18 cellular contexts compared by ENCODE assay signal in genomic region chr3:69509288-69509687, GRCh38.
A peak's percentile ranks its signal among the peaks of the same experiment; 100 is the strongest.
DNase-seq lines count a peak whose midpoint lies in the region; ATAC-seq, FAIRE-seq and TF ChIP-seq lines count a peak whose summit lies in the region.
"Had no signal": no experiment of that assay in that cellular context is flagged by ENCODE, and none has a peak within 500 bp of the region (broad histone marks: within the 10 kb centered on the region; RNA-seq: fewer than 3 reads in every experiment).

No MANE protein-coding gene starts in this region.

- TF ChIP-seq CTCF in mammary epithelial cell (conservative IDR thresholded peaks at IDR 0.05 in 1 of 2, IDR thresholded peaks at IDR 0.05 in 1 of 2; ENCODE audit: extremely low read depth in 1 of 2, insufficient read depth in 1 of 2, low read depth in 1 of 2, low read length in 2 of 2) (no peak), breast epithelium (IDR thresholded peaks at IDR 0.05) (no peak), bronchial epithelial cell (IDR thresholded peaks at IDR 0.05; ENCODE audit: insufficient read depth, low read length, severe bottlenecking) (no peak), epithelial cell of esophagus (IDR thresholded peaks at IDR 0.05; ENCODE audit: insufficient read depth, low read depth, low read length, missing control alignments) (no peak), lower lobe of right lung (IDR thresholded peaks at IDR 0.05) (no peak)

- 82% methylated on average over 3 of the region's 3 CpGs for WGBS in mammary epithelial cell (ENCODE audit: low coverage, missing lambda C conversion rate)

- no peak for TF ChIP-seq POLR2A in breast epithelium (IDR thresholded peaks at IDR 0.05)

- H3K27me3 ChIP-seq in mammary epithelial cell (ENCODE audit: insufficient read depth, low read length) (no peaks in the 10 kb centered on the region), breast epithelium (no peaks in the 10 kb centered on the region), bronchial epithelial cell (ENCODE audit: control insufficient read depth, insufficient read depth, low read length) (no peaks in the 10 kb centered on the region), lower lobe of right lung (ENCODE audit: low read depth) (no peaks in the 10 kb centered on the region)

- no peak overlapping the region for H3K27ac ChIP-seq in mammary epithelial cell (ENCODE audit: insufficient read depth, low read depth, low read length)
- no peak overlapping the region for H3K27ac ChIP-seq in breast epithelium
- H3K27ac ChIP-seq in lower lobe of right lung: no peak overlapping the region

- no TSS peak for BruUV-seq in mammary epithelial cell (replicated peaks; lab: Mats Ljungman, UMichigan)

- H3K36me3 ChIP-seq in mammary epithelial cell (ENCODE audit: insufficient read depth, low read length) (no peaks in the 10 kb centered on the region), breast epithelium (no peaks in the 10 kb centered on the region), bronchial epithelial cell (ENCODE audit: control insufficient read depth, insufficient read depth, low read length) (peaks cover under 1% of the 10 kb centered on the region), lower lobe of right lung (no peaks in the 10 kb centered on the region)

- H3K4me3 ChIP-seq in mammary epithelial cell (replicated peaks in 1 of 3; ENCODE audit: insufficient read depth in 1 of 3, low read depth in 2 of 3, low read length in 3 of 3): no peak overlapping the region
- H3K4me3 ChIP-seq in breast epithelium: no peak overlapping the region
- no peak overlapping the region for H3K4me3 ChIP-seq in bronchial epithelial cell (ENCODE audit: low read depth, low read length)
- H3K4me3 ChIP-seq in epithelial cell of esophagus (ENCODE audit: low read length): no peak overlapping the region
- H3K4me3 ChIP-seq in lower lobe of right lung: no peak overlapping the region
- H3K4me3 ChIP-seq: GM23338 had no signal

- CTCF ChIA-PET in mammary epithelial cell (lab: Charles Lee; ENCODE audit: low non-redundant PET): no interaction called here

- no peak overlapping the region for H3K4me2 ChIP-seq in mammary epithelial cell (ENCODE audit: insufficient read depth, low read depth, low read length)
- H3K4me2 ChIP-seq: GM23338 had no signal

- peaks cover 26% of the 10 kb centered on the region for H3K4me1 ChIP-seq in mammary epithelial cell (ENCODE audit: insufficient read depth, low read length)
- H3K4me1 ChIP-seq in breast epithelium: no peaks in the 10 kb centered on the region
- peaks cover 10% of the 10 kb centered on the region for H3K4me1 ChIP-seq in lower lobe of right lung

- dilution Hi-C loops in mammary epithelial cell (cut with HindIII; ENCODE audit: low sequenced_read_pairs): no loop called here

- H3K9ac ChIP-seq in mammary epithelial cell (ENCODE audit: insufficient read depth, low read length): no peak overlapping the region

- FAIRE-seq in bronchial epithelial cell (lab: Jason Lieb, UNC): no peak
- FAIRE-seq: GM12891, GM18507 had no signal

- H3K9me3 ChIP-seq in mammary epithelial cell (replicated peaks; ENCODE audit: insufficient read depth, low read length): no peaks in the 10 kb centered on the region
- peaks cover 0 to 11% of the 10 kb centered on the region in 2 donors for H3K9me3 ChIP-seq in breast epithelium
- peaks cover 11% of the 10 kb centered on the region for H3K9me3 ChIP-seq in lower lobe of right lung

- ATAC-seq in lower lobe of right lung: no peak
- ATAC-seq: GM23338, HCT116 had no signal

- peak; percentile 21 for DNase-seq in mammary epithelial cell
- no peak for DNase-seq in breast epithelium (ENCODE audit: low spot score in 2 of 2)
- DNase-seq in bronchial epithelial cell (ENCODE audit: low read depth): peak; percentile 71
- DNase-seq in epithelial cell of esophagus (ENCODE audit: low read depth): peak; percentile 50
- no peak for DNase-seq in activated effector memory CD4-positive, alpha-beta T cell treated with Interleukin-2 at 50 U/mL for 16 hours
- no peak for DNase-seq in lower lobe of right lung
- DNase-seq: C1 segment of cervical spinal cord; Calu3; CD4-positive, alpha-beta memory T cell; COR-L47; DMS53; DMS79 treated with DMSO at 0.1 percent for 48 hours; GF-D8; H9 had no signal

- H2AFZ ChIP-seq in mammary epithelial cell (ENCODE audit: low read depth, low read length): no peak overlapping the region
- H2AFZ ChIP-seq: GM23338 had no signal

- intact Hi-C loops in mammary epithelial cell (cut with micrococcal nuclease): no loop called here
- intact Hi-C loops in breast epithelium (cut with DNase I; ENCODE audit: low total_unique reads): no loop called here
- intact Hi-C loops in lower lobe of right lung (cut with DNase I): no loop called here

- H4K20me1 ChIP-seq in mammary epithelial cell (ENCODE audit: insufficient read depth, low read length): peaks cover 2% of the 10 kb centered on the region

- H3K79me2 ChIP-seq in mammary epithelial cell (ENCODE audit: insufficient read depth, low read length): peaks cover 99% of the 10 kb centered on the region

- in situ Hi-C loops in mammary epithelial cell (cut with MboI; ENCODE audit: low sequenced_read_pairs in 2 of 2): no loop called here

Comparison
In these comparisons a context has a peak if more than half of its experiments do, and no peak if none do; other contexts are left out.
1. DNase-seq: peak in mammary epithelial cell (single experiment), bronchial epithelial cell (single experiment) and epithelial cell of esophagus (single experiment); none in breast epithelium (0 of 2), activated effector memory CD4-positive, alpha-beta T cell treated with Interleukin-2 at 50 U/mL for 16 hours (single experiment) and lower lobe of right lung (single experiment).